In the genomic region with DNA sequence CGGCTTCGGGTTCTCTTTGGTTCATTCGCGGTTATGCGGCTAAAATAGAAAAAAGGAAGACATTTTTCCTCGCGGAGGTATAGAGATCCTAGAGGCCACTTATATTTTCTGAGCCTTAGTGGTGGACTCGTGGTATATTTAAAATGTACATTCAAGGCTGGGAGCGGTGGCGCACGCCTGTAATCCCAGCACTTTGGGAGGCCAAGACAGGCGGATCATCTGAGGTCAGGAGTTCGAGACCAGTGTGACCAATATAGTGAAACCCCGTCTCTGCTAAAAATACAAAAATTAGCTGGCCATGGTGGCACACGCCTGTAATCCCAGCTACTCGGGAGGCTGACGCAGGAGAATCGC, we compare ENCODE assay signal across 10 cellular contexts. TPM values are rescaled to one million over a fixed set of nuclear protein-coding genes. Genes with fewer than 3 reads are reported as not detected.
DNase-seq lines count a peak whose midpoint lies in the region; ATAC-seq, FAIRE-seq and TF ChIP-seq lines count a peak whose summit lies in the region.
"Not testable (repeated sequence)": the region's sequence is repeated elsewhere in the genome, so short reads cannot be mapped to it uniquely, and the experiment has no call there.
"Had no signal": no experiment of that assay in that cellular context is flagged by ENCODE, and none has a peak within 500 bp of the region (broad histone marks: within the 10 kb centered on the region; RNA-seq: fewer than 3 reads in every experiment).

No MANE protein-coding gene starts in this region.

- TF ChIP-seq POLR2A in HCT116 (IDR thresholded peaks at IDR 0.05; ENCODE audit: borderline replicate concordance, extremely low read depth, insufficient read depth, insufficient read length); HepG2 (IDR thresholded peaks at IDR 0.05; ENCODE audit: insufficient read depth in 1 of 2, low read depth in 2 of 2, low read length in 2 of 2); prostate gland (IDR thresholded peaks at IDR 0.05): not testable (repeated sequence)

- not testable (repeated sequence) for H4K20me1 ChIP-seq in HCT116 (ENCODE audit: insufficient read depth); fibroblast of lung (ENCODE audit: control insufficient read depth, extremely low read depth, insufficient read depth, low read length); HepG2 (ENCODE audit: insufficient read depth, low read length)
- peaks cover 17% of the 10 kb centered on the region for H4K20me1 ChIP-seq in PC-9 (ENCODE audit: insufficient read depth)

- TF ChIP-seq EP300 in HepG2 (IDR thresholded peaks at IDR 0.05; ENCODE audit: low read depth in 2 of 2, low read length in 2 of 2); HepG2 (CRISPR knock-in tag; IDR thresholded peaks at IDR 0.05; ENCODE audit: borderline replicate concordance): not testable (repeated sequence)

- H2AFZ ChIP-seq in ACC112 (ENCODE audit: low read length, unreplicated experiment); PC-9; fibroblast of lung (ENCODE audit: low read length); HepG2 (ENCODE audit: low read length): not testable (repeated sequence)
- H2AFZ ChIP-seq in HCT116 (ENCODE audit: low read depth, low read length, poor library complexity, severe bottlenecking) = peak overlapping the region; percentile 89

- not testable (repeated sequence) for H3K9me3 ChIP-seq in HCT116 (ENCODE audit: control insufficient read depth in 1 of 2, insufficient read depth in 1 of 2, low read depth in 1 of 2, low read length in 2 of 2); PC-9 (ENCODE audit: insufficient read depth, low read depth); fibroblast of lung (ENCODE audit: control insufficient read depth, insufficient read depth, low read depth, low read length); HepG2 (ENCODE audit: low read length); prostate gland; thoracic aorta

- CTCF ChIA-PET in HCT116 (lab: Charles Lee) = interaction anchor here (1.1 to 1.4 kb wide), 2 partner anchors 10 to 163 kb away, joined by 4 read pairs; no protein-coding TSS in a partner anchor
- CTCF ChIA-PET in PC-9 (lab: Charles Lee) = interaction anchor here (0.7 to 1.0 kb wide), 3 partner anchors 10 to 306 kb away, joined by 3 to 8 read pairs (median 5); no protein-coding TSS in a partner anchor
- CTCF ChIA-PET in HepG2 (lab: Yijun Ruan, JAX; ENCODE audit: low intra/inter-chr PET ratio, low total read pairs) = not testable (repeated sequence)

- H3K4me1 ChIP-seq in ACC112 (ENCODE audit: control insufficient read depth, insufficient read depth, low read length, unreplicated experiment); fibroblast of lung (ENCODE audit: control insufficient read depth, extremely low read depth, insufficient read depth, low read length); prostate gland (replicated peaks): not testable (repeated sequence)
- H3K4me1 ChIP-seq in HCT116 (ENCODE audit: control insufficient read depth in 1 of 2, insufficient read depth in 2 of 2, low read length in 2 of 2) = peaks cover 9 to 20% of the 10 kb centered on the region in 2 experiments; a peak in 3 of 4 replicates
- H3K4me1 ChIP-seq in PC-9 (replicated peaks; ENCODE audit: insufficient read depth) = peaks cover 13% of the 10 kb centered on the region
- H3K4me1 ChIP-seq in HepG2 (ENCODE audit: insufficient read depth, low read length) = peaks cover 26% of the 10 kb centered on the region
- H3K4me1 ChIP-seq in thoracic aorta (ENCODE audit: control insufficient read depth in 1 of 2, low read depth in 2 of 2) = peaks cover 11 to 20% of the 10 kb centered on the region in 2 donors

- RAD21 ChIA-PET in HCT116 (lab: Charles Lee; ENCODE audit: low non-redundant PET in 1 of 2, low total read pairs in 2 of 2, uncharacterized antibody in 2 of 2, unreplicated experiment in 2 of 2) = not testable (repeated sequence)

- peaks cover 14% of the 10 kb centered on the region; the same call in 1 of the 2 replicates for H3F3A ChIP-seq in PC-9 (ENCODE audit: insufficient read depth, low read depth)

- H3K36me3 ChIP-seq in ACC112 (ENCODE audit: insufficient read depth, low read length); brain microvascular endothelial cell (replicated peaks); fibroblast of lung (ENCODE audit: control insufficient read depth, insufficient read depth, low read length): not testable (repeated sequence)
- H3K36me3 ChIP-seq in HCT116 (ENCODE audit: control insufficient read depth in 1 of 2, insufficient read depth in 2 of 2, low read length in 2 of 2) (peaks cover 18 to 27% of the 10 kb centered on the region in 2 experiments), PC-9 (ENCODE audit: low read depth) (peaks cover 21% of the 10 kb centered on the region), HepG2 (replicated peaks in 1 of 2; ENCODE audit: control insufficient read depth in 1 of 2, insufficient read depth in 2 of 2, low read length in 2 of 2) (peaks cover 17 to 21% of the 10 kb centered on the region in 2 experiments), prostate gland (peaks cover 10 to 13% of the 10 kb centered on the region in 2 donors), thoracic aorta (peaks cover 19% of the 10 kb centered on the region)

- not testable (repeated sequence) for FAIRE-seq in HepG2 (lab: Jason Lieb, UNC)

- not testable (repeated sequence) for ATAC-seq in HCT116; HepG2; thoracic aorta (ENCODE audit: insufficient number of reproducible peaks, low FRiP score, low read depth)

- H3K79me2 ChIP-seq in ACC112 (ENCODE audit: control insufficient read depth, insufficient read depth, low read length, unreplicated experiment) = peaks cover 26% of the 10 kb centered on the region
- H3K79me2 ChIP-seq in HCT116 (ENCODE audit: insufficient read depth, low read length) = peaks cover 45% of the 10 kb centered on the region
- H3K79me2 ChIP-seq in PC-9 (ENCODE audit: low read depth) = peaks cover 31% of the 10 kb centered on the region
- H3K79me2 ChIP-seq in fibroblast of lung (ENCODE audit: control insufficient read depth, insufficient read depth, low read length) = peaks cover 25% of the 10 kb centered on the region
- peaks cover 27% of the 10 kb centered on the region for H3K79me2 ChIP-seq in HepG2 (ENCODE audit: insufficient read depth, low read length)

- in situ Hi-C loops in brain microvascular endothelial cell (cut with HindIII; ENCODE audit: low pct_ligation_motif_present, low sequenced_read_pairs); HepG2 (cut with HindIII; ENCODE audit: extremely low pct_ligation_motif_present, low pct_unique_long_range_greater_than_20kb): not testable (repeated sequence)

- intact Hi-C loops in HCT116 (cut with micrococcal nuclease) = loop anchor here (1.0 kb wide), 1 partner anchor 42 kb away; no protein-coding TSS in a partner anchor
- intact Hi-C loops in PC-9 (cut with micrococcal nuclease; ENCODE audit: unreplicated experiment); HepG2 (cut with micrococcal nuclease; ENCODE audit: unreplicated experiment); prostate gland (cut with DNase I): not testable (repeated sequence)

- peak overlapping the region; percentile 48; the same call in 1 of the 2 replicates for H3K4me3 ChIP-seq in ACC112 (ENCODE audit: low read depth, low read length)
- H3K4me3 ChIP-seq in HCT116 (replicated peaks in 1 of 2; ENCODE audit: low read depth in 1 of 2, low read length in 2 of 2) = peak overlapping the region; percentile 91 to 95
- not testable (repeated sequence) for H3K4me3 ChIP-seq in PC-9
- peak overlapping the region; percentile 24 for H3K4me3 ChIP-seq in brain microvascular endothelial cell (ENCODE audit: low read depth, low read length)
- peak overlapping the region in 2 of 4 experiments; percentile 13 to 49 for H3K4me3 ChIP-seq in fibroblast of lung (replicated peaks in 1 of 4; ENCODE audit: control extremely low read depth in 1 of 4, insufficient read depth in 1 of 4, low read depth in 3 of 4, low read length in 4 of 4)
- peak overlapping the region in 1 of 3 experiments; percentile 84; a peak in 1 of 6 replicates for H3K4me3 ChIP-seq in HepG2 (replicated peaks in 1 of 3; ENCODE audit: insufficient read depth in 1 of 3, low read depth in 2 of 3, low read length in 3 of 3)
- H3K4me3 ChIP-seq in prostate gland = peak overlapping the region; percentile 62 to 83
- peak overlapping the region; percentile 86 for H3K4me3 ChIP-seq in thoracic aorta

- POLR2A ChIA-PET in HCT116 (lab: Charles Lee) = not testable (repeated sequence)
- POLR2A ChIA-PET in PC-9 (lab: Charles Lee; ENCODE audit: unreplicated experiment) = interaction anchor here (0.6 to 1.0 kb wide), 2 partner anchors 168 to 281 kb away, joined by 3 to 6 read pairs; no protein-coding TSS in a partner anchor
- POLR2A ChIA-PET in HepG2 (lab: Yijun Ruan, JAX) = interaction anchor here (1.2 to 1.7 kb wide), 5 partner anchors 14 to 169 kb away, joined by 4 to 10 read pairs (median 5); a partner anchor contains a TSS

- H3K4me2 ChIP-seq in HCT116 (ENCODE audit: low read length) (peak overlapping the region; percentile 79), PC-9 (peak overlapping the region; percentile 96), fibroblast of lung (ENCODE audit: extremely low read depth, insufficient read depth, low read length) (peak overlapping the region; percentile 6), HepG2 (ENCODE audit: low read depth, low read length) (peak overlapping the region; percentile 85)

- H3K9ac ChIP-seq in HCT116 (ENCODE audit: low read length) = peak overlapping the region; percentile 96; the same call in 1 of the 2 replicates
- H3K9ac ChIP-seq in fibroblast of lung (ENCODE audit: insufficient read depth, low read length); HepG2 (ENCODE audit: insufficient read depth, low read depth, low read length): not testable (repeated sequence)

- not testable (repeated sequence) for BruUV-seq in HCT116 (replicated peaks; lab: Mats Ljungman, UMichigan); PC-9 (replicated peaks; lab: Mats Ljungman, UMichigan); HepG2 (replicated peaks; lab: Mats Ljungman, UMichigan)

- TF ChIP-seq RAD21 in HCT116 (IDR thresholded peaks at IDR 0.05; ENCODE audit: low read depth); HepG2 (CRISPR knock-in tag; IDR thresholded peaks at IDR 0.05): not testable (repeated sequence)

- not testable (repeated sequence) for TF ChIP-seq CTCF in HCT116 (IDR thresholded peaks at IDR 0.05 in 2 of 3, conservative IDR thresholded peaks at IDR 0.05 in 1 of 3; ENCODE audit: borderline replicate concordance in 1 of 3, insufficient read depth in 1 of 3, low read depth in 2 of 3, low read length in 2 of 3); PC-9 (conservative IDR thresholded peaks at IDR 0.05); brain microvascular endothelial cell (IDR thresholded peaks at IDR 0.05; ENCODE audit: low read depth, low read length, missing control alignments); fibroblast of lung (conservative IDR thresholded peaks at IDR 0.05 in 1 of 2, IDR thresholded peaks at IDR 0.05 in 1 of 2; ENCODE audit: low read depth in 1 of 2, low read length in 2 of 2); HepG2 (CRISPR knock-in tag; IDR thresholded peaks at IDR 0.05); prostate gland (IDR thresholded peaks at IDR 0.05); thoracic aorta (IDR thresholded peaks at IDR 0.05)

- not testable (repeated sequence) for DNase-seq in HCT116 (ENCODE audit: low read depth, low spot score); PC-9; brain microvascular endothelial cell; fibroblast of lung (ENCODE audit: low read depth in 2 of 2); HepG2 (ENCODE audit: low spot score); prostate gland (ENCODE audit: low spot score); thoracic aorta (ENCODE audit: low spot score)

- H3K27ac ChIP-seq in ACC112 (ENCODE audit: low read depth, low read length); HCT116 (ENCODE audit: low read depth, low read length); PC-9; brain microvascular endothelial cell; fibroblast of lung (ENCODE audit: insufficient read depth, low read length); HepG2 (ENCODE audit: extremely low read length, insufficient read depth, low read length); thoracic aorta: not testable (repeated sequence)
- peak overlapping the region in 1 of 2 donors; percentile 84 for H3K27ac ChIP-seq in prostate gland

- H3K9me2 ChIP-seq in HCT116 (ENCODE audit: insufficient read depth); PC-9 (ENCODE audit: insufficient read depth): not testable (repeated sequence)

- H3K27me3 ChIP-seq in ACC112 (ENCODE audit: insufficient read depth, low read length); HCT116 (ENCODE audit: insufficient read depth, low read length); PC-9 (ENCODE audit: insufficient read depth, low read depth); brain microvascular endothelial cell (replicated peaks); fibroblast of lung (ENCODE audit: control insufficient read depth, insufficient read depth, low read length); HepG2 (ENCODE audit: control insufficient read depth in 1 of 2, insufficient read depth in 2 of 2, low read length in 2 of 2); prostate gland (replicated peaks; ENCODE audit: insufficient read depth); thoracic aorta (replicated peaks; ENCODE audit: insufficient read depth): not testable (repeated sequence)

- 26% methylated on average over 18 of the region's 18 CpGs for WGBS in HepG2 (ENCODE audit: low lambda C conversion rate)
- WGBS in prostate gland = 30% methylated on average over 18 of the region's 18 CpGs

RNA-seq across cellular contexts. Expression of a gene that starts 0.6 kb away (rescaled TPM):
- total RNA-seq in HCT116 (2021; ENCODE audit: unreplicated experiment) (167 TPM), PC-9 (2021) (94.3 and 127 TPM in 2 replicates), fibroblast of lung (61.3 and 69.1 TPM in 2 replicates), HepG2 (2016; rRNA removed; fragmentation: Illumina TruSeq; extraction: Trizol) (94.7 and 111 TPM in 2 replicates), prostate gland (10 to 100 TPM; 41.1 to 79.5 TPM), thoracic aorta (10 to 100 TPM; 30.5 to 58.6 TPM)
- polyA plus RNA-seq in HCT116 (2012) = 120 and 128 TPM in 2 replicates
- polyA plus RNA-seq in fibroblast of lung (51.2 and 89.0 TPM in 2 replicates), HepG2 (2011; rRNA removed) (65.1 and 70.0 TPM in 2 replicates)
- polyA plus RNA-seq in fibroblast of lung (2012) = 53.2 and 86.4 TPM in 2 replicates
- 196 and 246 TPM in 2 replicates for polyA minus RNA-seq in fibroblast of lung (ENCODE audit: low replicate concordance)
- 23.4 and 23.7 TPM in 2 replicates for total RNA-seq in HepG2 (2016; cell fraction: cytosol; rRNA removed; fragmentation: Illumina TruSeq; extraction: Trizol; ENCODE audit: low read depth)
- 106 and 120 TPM in 2 replicates for total RNA-seq in HepG2 (2016; cell fraction: insoluble cytoplasmic fraction; rRNA removed; fragmentation: Illumina TruSeq; extraction: Trizol)
- total RNA-seq in HepG2 (2016; cell fraction: membrane; rRNA removed; fragmentation: Illumina TruSeq; extraction: Trizol) = 37.9 and 40.4 TPM in 2 replicates
- total RNA-seq in HepG2 (2016; cell fraction: nucleus; rRNA removed; fragmentation: Illumina TruSeq; extraction: Trizol) = 46.0 and 52.0 TPM in 2 replicates
- polyA plus RNA-seq in HepG2 (2011; cell fraction: cytosol; rRNA removed) = 60.6 and 70.4 TPM in 2 replicates
- 79.4 and 94.0 TPM in 2 replicates for polyA plus RNA-seq in HepG2 (2011; cell fraction: nucleus; rRNA removed)
- 40.1 and 42.9 TPM in 2 replicates for polyA plus RNA-seq in HepG2 (2012)
- 14.6 and 17.1 TPM in 2 replicates for polyA plus RNA-seq in HepG2 (2016; cell fraction: cytosol; fragmentation: Illumina TruSeq; extraction: Trizol; ENCODE audit: low read depth)
- polyA plus RNA-seq in HepG2 (2016; cell fraction: insoluble cytoplasmic fraction; fragmentation: Illumina TruSeq; extraction: Trizol; ENCODE audit: low read depth) = 110 and 112 TPM in 2 replicates
- 26.4 and 29.2 TPM in 2 replicates for polyA plus RNA-seq in HepG2 (2016; cell fraction: membrane; fragmentation: Illumina TruSeq; extraction: Trizol; ENCODE audit: low read depth)
- 76.3 and 79.7 TPM in 2 replicates for polyA plus RNA-seq in HepG2 (2016; cell fraction: nucleus; fragmentation: Illumina TruSeq; extraction: Trizol; ENCODE audit: insufficient read depth, low read depth)
- 210 and 241 TPM in 2 replicates for polyA minus RNA-seq in HepG2 (2011; rRNA and poly(A)+ RNA removed; ENCODE audit: low replicate concordance)
- polyA minus RNA-seq in HepG2 (2011; cell fraction: cytosol; rRNA and poly(A)+ RNA removed) = 36.6 and 46.5 TPM in 2 replicates
- polyA minus RNA-seq in HepG2 (2011; cell fraction: nucleus; rRNA and poly(A)+ RNA removed) = 50.9 and 67.1 TPM in 2 replicates

RNA-seq across cellular contexts. Expression of a gene that starts 14.6 kb away (rescaled TPM):
- total RNA-seq in HCT116 (2021; ENCODE audit: unreplicated experiment) (2.2 TPM), PC-9 (2021) (11.5 and 12.9 TPM in 2 replicates), fibroblast of lung (6.9 and 7.1 TPM in 2 replicates), HepG2 (2016; rRNA removed; fragmentation: Illumina TruSeq; extraction: Trizol) (0.31 TPM in 1 of 2 replicates, not detected in the other), prostate gland (10 to 100 TPM; 16.7 to 40.7 TPM), thoracic aorta (10 to 100 TPM; 33.9 to 82.0 TPM)
- polyA plus RNA-seq in HCT116 (2012) = 2.3 and 2.7 TPM in 2 replicates
- polyA plus RNA-seq in fibroblast of lung (10.8 and 12.0 TPM in 2 replicates), HepG2 (2011; rRNA removed) (0.29 and 0.67 TPM in 2 replicates)
- polyA plus RNA-seq in fibroblast of lung (2012) = 9.4 and 9.6 TPM in 2 replicates
- 15.3 and 20.1 TPM in 2 replicates for polyA minus RNA-seq in fibroblast of lung (ENCODE audit: low replicate concordance)
- total RNA-seq in HepG2 (2016; cell fraction: cytosol; rRNA removed; fragmentation: Illumina TruSeq; extraction: Trizol; ENCODE audit: low read depth) = 0.30 TPM in 1 of 2 replicates, not detected in the other
- total RNA-seq in HepG2 (2016; cell fraction: insoluble cytoplasmic fraction; rRNA removed; fragmentation: Illumina TruSeq; extraction: Trizol) = 0.15 and 0.45 TPM in 2 replicates
- 0.17 and 0.28 TPM in 2 replicates for total RNA-seq in HepG2 (2016; cell fraction: membrane; rRNA removed; fragmentation: Illumina TruSeq; extraction: Trizol)
- 0.34 and 0.43 TPM in 2 replicates for total RNA-seq in HepG2 (2016; cell fraction: nucleus; rRNA removed; fragmentation: Illumina TruSeq; extraction: Trizol)
- polyA plus RNA-seq in HepG2 (2011; cell fraction: cytosol; rRNA removed) = 0.37 and 0.55 TPM in 2 replicates
- polyA plus RNA-seq in HepG2 (2011; cell fraction: nucleus; rRNA removed) = 0.35 and 0.59 TPM in 2 replicates
- 0.40 and 0.61 TPM in 2 replicates for polyA plus RNA-seq in HepG2 (2012)
- 0.06 and 0.10 TPM in 2 replicates for polyA plus RNA-seq in HepG2 (2016; cell fraction: cytosol; fragmentation: Illumina TruSeq; extraction: Trizol; ENCODE audit: low read depth)
- 0.20 and 0.21 TPM in 2 replicates for polyA plus RNA-seq in HepG2 (2016; cell fraction: insoluble cytoplasmic fraction; fragmentation: Illumina TruSeq; extraction: Trizol; ENCODE audit: low read depth)
- 0.16 and 0.31 TPM in 2 replicates for polyA plus RNA-seq in HepG2 (2016; cell fraction: membrane; fragmentation: Illumina TruSeq; extraction: Trizol; ENCODE audit: low read depth)
- polyA plus RNA-seq in HepG2 (2016; cell fraction: nucleus; fragmentation: Illumina TruSeq; extraction: Trizol; ENCODE audit: insufficient read depth, low read depth) = 0.53 and 0.63 TPM in 2 replicates
- polyA minus RNA-seq in HepG2 (2011; rRNA and poly(A)+ RNA removed; ENCODE audit: low replicate concordance) = 0.30 and 0.87 TPM in 2 replicates
- not detected in 2 replicates for polyA minus RNA-seq in HepG2 (2011; cell fraction: cytosol; rRNA and poly(A)+ RNA removed)
- polyA minus RNA-seq in HepG2 (2011; cell fraction: nucleus; rRNA and poly(A)+ RNA removed) = 0.12 TPM in 1 of 2 replicates, not detected in the other

RNA-seq across cellular contexts. Expression of a gene that starts 17.9 kb away (rescaled TPM):
- total RNA-seq in HCT116 (2021; ENCODE audit: unreplicated experiment) (2.1 TPM), PC-9 (2021) (0.52 TPM in 1 of 2 replicates, not detected in the other), fibroblast of lung (0.17 TPM in 1 of 2 replicates, not detected in the other), HepG2 (2016; rRNA removed; fragmentation: Illumina TruSeq; extraction: Trizol) (1.8 and 4.4 TPM in 2 replicates), prostate gland (1 to 10 TPM; 1.1 to 9.7 TPM), thoracic aorta (1 to 10 TPM; 1.5 to 2.2 TPM)
- 2.7 and 3.6 TPM in 2 replicates for polyA plus RNA-seq in HCT116 (2012)
- polyA plus RNA-seq in fibroblast of lung (0.03 and 0.06 TPM in 2 replicates), HepG2 (2011; rRNA removed) (14.7 and 18.9 TPM in 2 replicates)
- not detected in 2 replicates for polyA plus RNA-seq in fibroblast of lung (2012)
- polyA minus RNA-seq in fibroblast of lung (ENCODE audit: low replicate concordance) = not detected in 2 replicates
- 7.9 and 9.7 TPM in 2 replicates for total RNA-seq in HepG2 (2016; cell fraction: cytosol; rRNA removed; fragmentation: Illumina TruSeq; extraction: Trizol; ENCODE audit: low read depth)
- total RNA-seq in HepG2 (2016; cell fraction: insoluble cytoplasmic fraction; rRNA removed; fragmentation: Illumina TruSeq; extraction: Trizol) = 2.1 and 5.3 TPM in 2 replicates
- total RNA-seq in HepG2 (2016; cell fraction: membrane; rRNA removed; fragmentation: Illumina TruSeq; extraction: Trizol) = 10.3 and 11.6 TPM in 2 replicates
- total RNA-seq in HepG2 (2016; cell fraction: nucleus; rRNA removed; fragmentation: Illumina TruSeq; extraction: Trizol) = 2.7 and 2.8 TPM in 2 replicates
- polyA plus RNA-seq in HepG2 (2011; cell fraction: cytosol; rRNA removed) = 14.3 and 23.4 TPM in 2 replicates
- 15.8 and 16.9 TPM in 2 replicates for polyA plus RNA-seq in HepG2 (2011; cell fraction: nucleus; rRNA removed)
- polyA plus RNA-seq in HepG2 (2012) = 7.5 and 10.2 TPM in 2 replicates
- polyA plus RNA-seq in HepG2 (2016; cell fraction: cytosol; fragmentation: Illumina TruSeq; extraction: Trizol; ENCODE audit: low read depth) = 16.5 and 18.6 TPM in 2 replicates
- polyA plus RNA-seq in HepG2 (2016; cell fraction: insoluble cytoplasmic fraction; fragmentation: Illumina TruSeq; extraction: Trizol; ENCODE audit: low read depth) = 4.1 and 5.6 TPM in 2 replicates
- 15.8 and 17.9 TPM in 2 replicates for polyA plus RNA-seq in HepG2 (2016; cell fraction: membrane; fragmentation: Illumina TruSeq; extraction: Trizol; ENCODE audit: low read depth)
- polyA plus RNA-seq in HepG2 (2016; cell fraction: nucleus; fragmentation: Illumina TruSeq; extraction: Trizol; ENCODE audit: insufficient read depth, low read depth) = 5.2 and 7.2 TPM in 2 replicates
- 17.8 TPM in 1 of 2 replicates, not detected in the other for polyA minus RNA-seq in HepG2 (2011; rRNA and poly(A)+ RNA removed; ENCODE audit: low replicate concordance)
- polyA minus RNA-seq in HepG2 (2011; cell fraction: cytosol; rRNA and poly(A)+ RNA removed) = 7.8 and 8.0 TPM in 2 replicates
- polyA minus RNA-seq in HepG2 (2011; cell fraction: nucleus; rRNA and poly(A)+ RNA removed) = 2.3 and 2.6 TPM in 2 replicates
- total RNA-seq: natural killer cell, SJCRH30 had no signal

RNA-seq across cellular contexts. Expression of a gene that starts 43.2 kb away (rescaled TPM):
- total RNA-seq in HCT116 (2021; ENCODE audit: unreplicated experiment) = 6.2 TPM
- polyA plus RNA-seq in HCT116 (2012) = 5.4 and 5.9 TPM in 2 replicates
- total RNA-seq in PC-9 (2021) = 4.7 and 6.4 TPM in 2 replicates
- 5.4 and 10.1 TPM in 2 replicates for total RNA-seq in fibroblast of lung
- 2.0 and 3.0 TPM in 2 replicates for polyA plus RNA-seq in fibroblast of lung
- polyA plus RNA-seq in fibroblast of lung (2012) = 3.3 and 6.5 TPM in 2 replicates
- 2.4 and 3.1 TPM in 2 replicates for polyA minus RNA-seq in fibroblast of lung (ENCODE audit: low replicate concordance)
- 0.15 TPM in 1 of 2 replicates, not detected in the other for total RNA-seq in HepG2 (2016; rRNA removed; fragmentation: Illumina TruSeq; extraction: Trizol)
- total RNA-seq in HepG2 (2016; cell fraction: cytosol; rRNA removed; fragmentation: Illumina TruSeq; extraction: Trizol; ENCODE audit: low read depth) = 0.09 TPM in 1 of 2 replicates, not detected in the other
- 0.13 TPM in 1 of 2 replicates, not detected in the other for total RNA-seq in HepG2 (2016; cell fraction: insoluble cytoplasmic fraction; rRNA removed; fragmentation: Illumina TruSeq; extraction: Trizol)
- total RNA-seq in HepG2 (2016; cell fraction: membrane; rRNA removed; fragmentation: Illumina TruSeq; extraction: Trizol) = 0.14 TPM in 1 of 2 replicates, not detected in the other
- 0.12 and 0.16 TPM in 2 replicates for total RNA-seq in HepG2 (2016; cell fraction: nucleus; rRNA removed; fragmentation: Illumina TruSeq; extraction: Trizol)
- 0.07 and 0.13 TPM in 2 replicates for polyA plus RNA-seq in HepG2 (2011; rRNA removed)
- polyA plus RNA-seq in HepG2 (2011; cell fraction: cytosol; rRNA removed) = 0.09 and 0.17 TPM in 2 replicates
- 0.10 TPM in 1 of 2 replicates, not detected in the other for polyA plus RNA-seq in HepG2 (2011; cell fraction: nucleus; rRNA removed)
- 0.07 and 0.08 TPM in 2 replicates for polyA plus RNA-seq in HepG2 (2012)
- not detected in 2 replicates for polyA plus RNA-seq in HepG2 (2016; cell fraction: cytosol; fragmentation: Illumina TruSeq; extraction: Trizol; ENCODE audit: low read depth)
- polyA plus RNA-seq in HepG2 (2016; cell fraction: insoluble cytoplasmic fraction; fragmentation: Illumina TruSeq; extraction: Trizol; ENCODE audit: low read depth) = 0.09 TPM in 1 of 2 replicates, not detected in the other
- 0.06 TPM in 1 of 2 replicates, not detected in the other for polyA plus RNA-seq in HepG2 (2016; cell fraction: membrane; fragmentation: Illumina TruSeq; extraction: Trizol; ENCODE audit: low read depth)
- 0.33 TPM in 1 of 2 replicates, not detected in the other for polyA plus RNA-seq in HepG2 (2016; cell fraction: nucleus; fragmentation: Illumina TruSeq; extraction: Trizol; ENCODE audit: insufficient read depth, low read depth)
- polyA minus RNA-seq in HepG2 (2011; rRNA and poly(A)+ RNA removed; ENCODE audit: low replicate concordance) = 0.12 and 3.3 TPM in 2 replicates
- polyA minus RNA-seq in HepG2 (2011; cell fraction: cytosol; rRNA and poly(A)+ RNA removed) = 0.18 TPM in 1 of 2 replicates, not detected in the other
- not detected in 2 replicates for polyA minus RNA-seq in HepG2 (2011; cell fraction: nucleus; rRNA and poly(A)+ RNA removed)
- 10 to 100 TPM in 1 of 2 donors, 1 to 10 TPM in 1; 4.6 to 10.5 TPM for total RNA-seq in prostate gland
- total RNA-seq in thoracic aorta = 10 to 100 TPM; 12.8 to 16.9 TPM

RNA-seq across cellular contexts. Expression of a gene that starts 45.8 kb away (rescaled TPM):
- total RNA-seq in HCT116 (2021; ENCODE audit: unreplicated experiment) = not detected
- not detected in 2 replicates for polyA plus RNA-seq in HCT116 (2012)
- 0.31 and 0.33 TPM in 2 replicates for total RNA-seq in PC-9 (2021)
- total RNA-seq in fibroblast of lung = under 0.01 and 0.66 TPM in 2 replicates
- 0.12 and 0.21 TPM in 2 replicates for polyA plus RNA-seq in fibroblast of lung
- polyA plus RNA-seq in fibroblast of lung (2012) = 0.12 and 0.18 TPM in 2 replicates
- polyA minus RNA-seq in fibroblast of lung (ENCODE audit: low replicate concordance) = not detected in 2 replicates
- total RNA-seq in HepG2 (2016; rRNA removed; fragmentation: Illumina TruSeq; extraction: Trizol) = 0.09 and 0.11 TPM in 2 replicates
- total RNA-seq in HepG2 (2016; cell fraction: cytosol; rRNA removed; fragmentation: Illumina TruSeq; extraction: Trizol; ENCODE audit: low read depth) = not detected in 2 replicates
- 0.04 and 0.09 TPM in 2 replicates for total RNA-seq in HepG2 (2016; cell fraction: insoluble cytoplasmic fraction; rRNA removed; fragmentation: Illumina TruSeq; extraction: Trizol)
- 0.17 and 0.19 TPM in 2 replicates for total RNA-seq in HepG2 (2016; cell fraction: membrane; rRNA removed; fragmentation: Illumina TruSeq; extraction: Trizol)
- total RNA-seq in HepG2 (2016; cell fraction: nucleus; rRNA removed; fragmentation: Illumina TruSeq; extraction: Trizol) = 0.16 and 0.34 TPM in 2 replicates
- polyA plus RNA-seq in HepG2 (2011; rRNA removed) = 9.3 and 13.7 TPM in 2 replicates
- polyA plus RNA-seq in HepG2 (2011; cell fraction: cytosol; rRNA removed) = 4.5 and 7.7 TPM in 2 replicates
- 19.8 and 19.9 TPM in 2 replicates for polyA plus RNA-seq in HepG2 (2011; cell fraction: nucleus; rRNA removed)
- polyA plus RNA-seq in HepG2 (2012) = 4.9 and 5.3 TPM in 2 replicates
- polyA plus RNA-seq in HepG2 (2016; cell fraction: cytosol; fragmentation: Illumina TruSeq; extraction: Trizol; ENCODE audit: low read depth) = 0.11 TPM in 1 of 2 replicates, not detected in the other
- 0.13 and 0.31 TPM in 2 replicates for polyA plus RNA-seq in HepG2 (2016; cell fraction: insoluble cytoplasmic fraction; fragmentation: Illumina TruSeq; extraction: Trizol; ENCODE audit: low read depth)
- 0.05 and 0.07 TPM in 2 replicates for polyA plus RNA-seq in HepG2 (2016; cell fraction: membrane; fragmentation: Illumina TruSeq; extraction: Trizol; ENCODE audit: low read depth)
- polyA plus RNA-seq in HepG2 (2016; cell fraction: nucleus; fragmentation: Illumina TruSeq; extraction: Trizol; ENCODE audit: insufficient read depth, low read depth) = 0.21 and 0.25 TPM in 2 replicates
- polyA minus RNA-seq in HepG2 (2011; rRNA and poly(A)+ RNA removed; ENCODE audit: low replicate concordance) = 6.8 TPM in 1 of 2 replicates, not detected in the other
- polyA minus RNA-seq in HepG2 (2011; cell fraction: cytosol; rRNA and poly(A)+ RNA removed) = 0.79 and 4.5 TPM in 2 replicates
- polyA minus RNA-seq in HepG2 (2011; cell fraction: nucleus; rRNA and poly(A)+ RNA removed) = 3.6 and 5.5 TPM in 2 replicates
- total RNA-seq in prostate gland = 10 to 100 TPM in 1 of 2 donors, under 1 TPM in 1; 0.23 to 22.9 TPM
- total RNA-seq in thoracic aorta = under 1 TPM; 0.27 to 0.56 TPM
- total RNA-seq: SJCRH30 had no signal

Comparison
In these comparisons a context has a peak if more than half of its experiments do, and no peak if none do; other contexts are left out.
1. H3K4me2 ChIP-seq: peak in every context shown above with its lines; median percentile 96 in PC-9; 85 in HepG2; 79 in HCT116; 6 in fibroblast of lung.